ENCODE assay signal across 8 cellular contexts in the genomic region with DNA sequence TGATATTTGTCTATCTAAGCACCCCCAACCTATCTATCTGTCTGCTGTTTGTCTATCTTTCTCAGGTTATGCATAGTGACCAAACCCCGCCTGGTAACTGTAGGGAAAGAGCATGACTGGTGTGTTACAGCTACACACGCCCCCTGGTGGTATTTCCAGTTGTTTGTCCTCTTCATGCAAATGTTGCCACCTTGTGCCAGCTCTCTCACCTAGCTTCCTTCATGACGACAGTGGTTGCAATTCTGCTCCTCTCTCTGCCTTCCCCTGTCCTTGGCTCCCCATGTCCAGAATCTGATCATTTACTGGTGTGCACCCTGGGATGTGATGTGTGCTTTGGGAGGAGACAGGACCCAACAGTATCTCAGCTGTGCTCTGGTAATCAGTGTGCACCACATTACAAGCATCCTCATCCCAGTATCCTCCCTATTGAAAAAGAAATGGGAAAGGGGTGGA. TPM values are rescaled to one million over a fixed set of nuclear protein-coding genes. Genes with fewer than 3 reads are reported as not detected.
DNase-seq lines count a peak whose midpoint lies in the region; ATAC-seq and TF ChIP-seq lines count a peak whose summit lies in the region.

No MANE protein-coding gene starts in this region.

- no peak overlapping the region for H3K27ac ChIP-seq in OCI-LY1 (ENCODE audit: low read depth, low read length, poor library complexity, severe bottlenecking)

- H4K20me1 ChIP-seq in OCI-LY1 (ENCODE audit: insufficient read depth, low read length), result no peaks in the 10 kb centered on the region

- H3K4me2 ChIP-seq in OCI-LY1 (ENCODE audit: low read length), result no peak overlapping the region

- H3K36me3 ChIP-seq in OCI-LY1 (ENCODE audit: insufficient read depth, low read length), result no peaks in the 10 kb centered on the region

- no peaks in the 10 kb centered on the region for H3F3A ChIP-seq in OCI-LY1 (ENCODE audit: insufficient read depth, low read length)

- H3K9ac ChIP-seq in OCI-LY1 (ENCODE audit: low read length), result no peak overlapping the region

- no peak overlapping the region for H2AFZ ChIP-seq in OCI-LY1 (ENCODE audit: low read length)

- no peaks in the 10 kb centered on the region for H3K79me2 ChIP-seq in OCI-LY1 (ENCODE audit: insufficient read depth, low read length)

- ATAC-seq in HG02798 (IDR thresholded peaks at IDR 0.05; ENCODE audit: poor library complexity, unreplicated experiment) (peak; percentile 61), HG03196 (IDR thresholded peaks at IDR 0.05; ENCODE audit: unreplicated experiment) (no peak)

- no peak overlapping the region for H3K4me3 ChIP-seq in OCI-LY1 (ENCODE audit: low read depth, low read length, poor library complexity, severe bottlenecking)
- H3K4me3 ChIP-seq in fibroblast of villous mesenchyme (ENCODE audit: low read depth, low read length), result no peak overlapping the region
- no peak overlapping the region for H3K4me3 ChIP-seq in retinal pigment epithelial cell (ENCODE audit: low read length)

- DNase-seq in D341Med (ENCODE audit: low spot score) (peak; percentile 67), fibroblast of villous mesenchyme (ENCODE audit: low read depth) (peak; percentile 84), retinal pigment epithelial cell (ENCODE audit: low read depth) (peak; percentile 11), inferior parietal cortex (ENCODE audit: extremely low spot score) (no peak)
- DNase-seq in activated CD8-positive, alpha-beta memory T cell treated with anti-CD3 and anti-CD28 coated beads, Interleukin-2, amount 50 U/mL, for 48 hours, result peak; percentile 77

- TF ChIP-seq CTCF in OCI-LY1 (IDR thresholded peaks at IDR 0.05; ENCODE audit: low read length) (peak; percentile 84; the same call in 1 of the 2 replicates), fibroblast of villous mesenchyme (IDR thresholded peaks at IDR 0.05; ENCODE audit: insufficient read depth, low read depth, low read length) (peak; percentile 79), retinal pigment epithelial cell (conservative IDR thresholded peaks at IDR 0.05; ENCODE audit: low read depth, low read length) (peak; percentile 64)

- no peaks in the 10 kb centered on the region for H3K4me1 ChIP-seq in OCI-LY1 (ENCODE audit: insufficient read depth, low read length, severe bottlenecking)

- no peaks in the 10 kb centered on the region for H3K27me3 ChIP-seq in OCI-LY1 (ENCODE audit: insufficient read depth, low read length)

- no peaks in the 10 kb centered on the region for H3K9me2 ChIP-seq in OCI-LY1 (ENCODE audit: low read depth, low read length)

- no peaks in the 10 kb centered on the region for H3K9me3 ChIP-seq in OCI-LY1 (ENCODE audit: low read length)

RNA-seq across cellular contexts. Expression of a gene that starts 8.1 kb away (rescaled TPM):
- 4.3 and 4.5 TPM in 2 replicates for total RNA-seq in fibroblast of villous mesenchyme

RNA-seq across cellular contexts. Expression of a gene that starts 8.4 kb away (rescaled TPM):
- total RNA-seq in fibroblast of villous mesenchyme, result 17.1 and 30.7 TPM in 2 replicates
